22 cellular contexts compared by ENCODE assay signal in genomic region chr3:16066975-16067374, GRCh38.
A peak's percentile ranks its signal among the peaks of the same experiment; 100 is the strongest.
DNase-seq lines count a peak whose midpoint lies in the region; ATAC-seq and TF ChIP-seq lines count a peak whose summit lies in the region.
"Had no signal": no experiment of that assay in that cellular context is flagged by ENCODE, and none has a peak within 500 bp of the region (broad histone marks: within the 10 kb centered on the region; RNA-seq: fewer than 3 reads in every experiment).

No MANE protein-coding gene starts in this region.

- CTCF ChIA-PET in RWPE1 (lab: Yijun Ruan, JAX): no interaction called here

- H2AFZ ChIP-seq in ACC112 (ENCODE audit: low read length, unreplicated experiment): no peak overlapping the region

- ATAC-seq in foreskin keratinocyte (peak; percentile 82), HG02973 (IDR thresholded peaks at IDR 0.05; ENCODE audit: unreplicated experiment) (no peak)
- ATAC-seq: gastrocnemius medialis; lower lobe of right lung; naive thymus-derived CD4-positive, alpha-beta T cell had no signal

- H3K4me1 ChIP-seq in ACC112 (ENCODE audit: control insufficient read depth, insufficient read depth, low read length, unreplicated experiment) (peaks cover 49% of the 10 kb centered on the region), foreskin keratinocyte (peaks cover 44% of the 10 kb centered on the region)

- no peaks in the 10 kb centered on the region for H3K27me3 ChIP-seq in ACC112 (ENCODE audit: insufficient read depth, low read length)
- H3K27me3 ChIP-seq in brain microvascular endothelial cell (replicated peaks): no peaks in the 10 kb centered on the region
- H3K27me3 ChIP-seq in foreskin keratinocyte: no peaks in the 10 kb centered on the region
- no peaks in the 10 kb centered on the region for H3K27me3 ChIP-seq in H7 (ENCODE audit: control insufficient read depth, insufficient read depth, low read length)
- H3K27me3 ChIP-seq: gastrocnemius medialis, MG63, spleen had no signal

- peak; percentile 74 for DNase-seq in HT1080 (ENCODE audit: low read depth)
- peak; percentile 93 for DNase-seq in brain microvascular endothelial cell
- DNase-seq in foreskin keratinocyte: peak; percentile 100
- no peak for DNase-seq in RWPE1 (ENCODE audit: low spot score)
- no peak for DNase-seq in C1 segment of cervical spinal cord (lab: John Stamatoyannopoulos, UW)
- no peak for DNase-seq in H7
- DNase-seq: activated CD4-positive, alpha-beta T cell treated with anti-CD3 and anti-CD28 coated beads, Interleukin-2, amount 50 U/mL, for 1 hour; activated naive CD4-positive, alpha-beta T cell treated with anti-CD3 and anti-CD28 coated beads, Interleukin-2, amount 50 U/mL, for 16 hours; activated T-cell treated with anti-CD3 and anti-CD28 coated beads, Interleukin-2, amount 50 U/mL, for 1 hour; Calu3; effector CD4-positive, alpha-beta T cell; gastrocnemius medialis; lower lobe of right lung; MG63; naive thymus-derived CD4-positive, alpha-beta T cell; NCI-H1694; NCI-H446 treated with DMSO at 0.1 percent for 48 hours; SIG-M5; spleen; stimulated activated naive CD4-positive, alpha-beta T cell had no signal

- POLR2A ChIA-PET in RWPE1 (lab: Yijun Ruan, JAX; ENCODE audit: low non-redundant PET): no interaction called here

- H3K36me3 ChIP-seq in ACC112 (ENCODE audit: insufficient read depth, low read length): no peaks in the 10 kb centered on the region
- no peaks in the 10 kb centered on the region for H3K36me3 ChIP-seq in brain microvascular endothelial cell (replicated peaks)
- no peaks in the 10 kb centered on the region for H3K36me3 ChIP-seq in H7 (replicated peaks; ENCODE audit: control insufficient read depth, insufficient read depth, low read length)
- H3K36me3 ChIP-seq: gastrocnemius medialis, lower lobe of right lung, MG63, spleen had no signal

- no peaks in the 10 kb centered on the region for H3K79me2 ChIP-seq in ACC112 (ENCODE audit: control insufficient read depth, insufficient read depth, low read length, unreplicated experiment)

- in situ Hi-C loops in brain microvascular endothelial cell (cut with HindIII; ENCODE audit: low pct_ligation_motif_present, low sequenced_read_pairs): no loop called here

- H3K4me3 ChIP-seq in ACC112 (ENCODE audit: low read depth, low read length): no peak overlapping the region
- H3K4me3 ChIP-seq in brain microvascular endothelial cell (ENCODE audit: low read depth, low read length): no peak overlapping the region
- H3K4me3 ChIP-seq in H7 (ENCODE audit: insufficient read depth, low read depth, low read length): no peak overlapping the region
- H3K4me3 ChIP-seq: gastrocnemius medialis, lower lobe of right lung, MG63, spleen had no signal

- peak overlapping the region; percentile 7; the same call in 1 of the 2 replicates for H3K27ac ChIP-seq in ACC112 (ENCODE audit: low read depth, low read length)
- peak overlapping the region; percentile 81 for H3K27ac ChIP-seq in brain microvascular endothelial cell
- peak overlapping the region; percentile 97 for H3K27ac ChIP-seq in foreskin keratinocyte
- no peak overlapping the region for H3K27ac ChIP-seq in RWPE1
- H3K27ac ChIP-seq: gastrocnemius medialis, lower lobe of right lung, spleen had no signal

- TF ChIP-seq CTCF in brain microvascular endothelial cell (IDR thresholded peaks at IDR 0.05; ENCODE audit: low read depth, low read length, missing control alignments): no peak
- TF ChIP-seq CTCF in foreskin keratinocyte (conservative IDR thresholded peaks at IDR 0.05): no peak
- no peak for TF ChIP-seq CTCF in RWPE1 (conservative IDR thresholded peaks at IDR 0.05; ENCODE audit: low read depth)

Comparison
In these comparisons a context has a peak if more than half of its experiments do, and no peak if none do; other contexts are left out.
1. DNase-seq: peak in HT1080 (single experiment), brain microvascular endothelial cell (single experiment) and foreskin keratinocyte (2 of 2); none in RWPE1 (single experiment), C1 segment of cervical spinal cord (0 of 14) and H7 (single experiment).